In the genomic region with DNA sequence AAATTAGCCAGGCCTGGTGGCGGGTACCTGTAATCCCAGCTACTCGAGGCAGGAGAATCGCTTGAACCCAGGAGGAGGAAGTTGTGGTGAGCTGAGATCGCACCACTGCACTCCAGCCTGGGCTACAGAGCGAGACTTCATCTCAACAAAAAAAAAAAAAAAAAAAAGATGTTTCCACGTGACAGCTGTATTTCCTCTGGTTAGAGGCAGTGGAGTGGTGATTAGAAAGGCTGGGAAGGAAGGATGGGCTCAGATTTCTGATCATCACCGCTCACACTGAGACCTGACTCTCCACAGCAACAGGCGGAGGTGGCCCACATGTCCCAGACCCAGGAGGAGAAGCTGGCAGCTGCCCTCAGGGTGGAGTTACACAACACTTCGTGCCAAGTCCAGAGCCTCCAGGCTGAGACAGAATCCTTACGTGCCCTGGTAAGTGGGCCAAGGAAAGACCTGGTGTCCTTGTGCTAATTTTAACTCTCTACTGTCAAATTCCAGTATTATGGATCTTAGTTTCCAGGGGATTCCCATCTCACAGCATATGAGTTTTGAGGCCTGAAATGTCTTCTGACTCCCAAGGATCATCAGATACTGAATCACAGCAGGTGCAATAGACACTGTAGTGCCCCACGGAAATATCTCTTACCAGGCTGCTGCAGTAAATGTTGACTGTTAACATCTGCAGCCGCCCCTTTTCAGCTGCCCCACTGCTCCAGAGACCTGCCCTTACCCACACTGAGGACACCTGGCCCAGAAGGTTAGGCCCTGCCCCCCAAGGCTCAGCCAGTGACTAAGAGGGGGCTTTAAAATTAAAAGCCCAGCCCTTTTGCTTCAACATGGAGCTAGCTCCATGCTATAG, we compare ENCODE assay signal across 10 cellular contexts.
DNase-seq lines count a peak whose midpoint lies in the region; ATAC-seq and TF ChIP-seq lines count a peak whose summit lies in the region.
"Had no signal": no experiment of that assay in that cellular context is flagged by ENCODE, and none has a peak within 500 bp of the region (broad histone marks: within the 10 kb centered on the region; RNA-seq: fewer than 3 reads in every experiment).

No MANE protein-coding gene starts in this region.

- H3K27ac ChIP-seq in right atrium auricular region: no peak overlapping the region
- H3K27ac ChIP-seq: cardiac muscle cell had no signal

- H3K9me3 ChIP-seq in right atrium auricular region: no peaks in the 10 kb centered on the region

- no peaks in the 10 kb centered on the region for H3K36me3 Mint-ChIP-seq in T-helper 2 cell treated with Interferon-gamma antibody and Interleukin-4, amounts not matched to agents 5 μg/mL and 100 μg/mL, for 36 hours (ENCODE audit: low read depth)
- no peaks in the 10 kb centered on the region for H3K36me3 Mint-ChIP-seq in chondrocyte (ENCODE audit: low read depth)

- ATAC-seq in Right ventricle myocardium superior (ENCODE audit: poor library complexity): peak; percentile 28
- peak; percentile 34 for ATAC-seq in HG03175 (IDR thresholded peaks at IDR 0.05; ENCODE audit: unreplicated experiment)
- ATAC-seq in stimulated activated naive CD8-positive, alpha-beta T cell treated with anti-CD3 and anti-CD28 coated beads, Interleukin-15, amount 100 ng/mL, for 72 hours: peak; percentile 7

- TF ChIP-seq CTCF in right atrium auricular region (IDR thresholded peaks at IDR 0.05) (no peak), chondrocyte (IDR thresholded peaks at IDR 0.05) (no peak)

- peaks cover 36% of the 10 kb centered on the region for H3K4me1 Mint-ChIP-seq in T-helper 2 cell treated with Interferon-gamma antibody and Interleukin-4, amounts not matched to agents 5 μg/mL and 100 μg/mL, for 36 hours (ENCODE audit: low read depth)
- peaks cover 44% of the 10 kb centered on the region for H3K4me1 Mint-ChIP-seq in stimulated activated naive CD8-positive, alpha-beta T cell treated with anti-CD3 and anti-CD28 coated beads, Interleukin-15, amount 100 ng/mL, for 72 hours
- H3K4me1 Mint-ChIP-seq in chondrocyte (ENCODE audit: low read depth): peaks cover 7% of the 10 kb centered on the region

- H3K9me3 Mint-ChIP-seq in T-helper 2 cell treated with Interferon-gamma antibody and Interleukin-4, amounts not matched to agents 5 μg/mL and 100 μg/mL, for 36 hours: no peaks in the 10 kb centered on the region
- H3K9me3 Mint-ChIP-seq in stimulated activated naive CD8-positive, alpha-beta T cell treated with anti-CD3 and anti-CD28 coated beads, Interleukin-15, amount 100 ng/mL, for 72 hours: no peaks in the 10 kb centered on the region
- no peaks in the 10 kb centered on the region for H3K9me3 Mint-ChIP-seq in chondrocyte (ENCODE audit: low read depth)

- peak overlapping the region; percentile 10 for H3K4me3 Mint-ChIP-seq in T-helper 2 cell treated with Interferon-gamma antibody and Interleukin-4, amounts not matched to agents 5 μg/mL and 100 μg/mL, for 36 hours
- H3K4me3 Mint-ChIP-seq in stimulated activated naive CD8-positive, alpha-beta T cell treated with anti-CD3 and anti-CD28 coated beads, Interleukin-15, amount 100 ng/mL, for 72 hours: no peak overlapping the region
- H3K4me3 Mint-ChIP-seq in chondrocyte (ENCODE audit: unreplicated experiment): no peak overlapping the region

- H3K27ac Mint-ChIP-seq in T-helper 2 cell treated with Interferon-gamma antibody and Interleukin-4, amounts not matched to agents 5 μg/mL and 100 μg/mL, for 36 hours: no peak overlapping the region
- no peak overlapping the region for H3K27ac Mint-ChIP-seq in stimulated activated naive CD8-positive, alpha-beta T cell treated with anti-CD3 and anti-CD28 coated beads, Interleukin-15, amount 100 ng/mL, for 72 hours
- no peak overlapping the region for H3K27ac Mint-ChIP-seq in chondrocyte (ENCODE audit: unreplicated experiment)

- intact Hi-C loops in Right ventricle myocardium superior (cut with DNase I): loop anchor here (10.0 kb wide), 1 partner anchor 108 kb away; a partner anchor contains a TSS

- peak; percentile 59 for DNase-seq in Right ventricle myocardium superior
- DNase-seq in right atrium auricular region (ENCODE audit: low spot score): no peak
- DNase-seq in T-helper 2 cell treated with Interferon-gamma antibody and Interleukin-4, amounts not matched to agents 5 μg/mL and 100 μg/mL, for 36 hours (ENCODE audit: low spot score): no peak
- DNase-seq in stimulated activated naive CD8-positive, alpha-beta T cell treated with anti-CD3 and anti-CD28 coated beads, Interleukin-15, amount 100 ng/mL, for 72 hours: no peak
- DNase-seq in OCI-M2 (lab: John Stamatoyannopoulos, UW; ENCODE audit: unreplicated experiment): no peak
- DNase-seq in NCI-H446 (lab: John Stamatoyannopoulos, UW): no peak
- DNase-seq in chondrocyte (ENCODE audit: low spot score): no peak
- DNase-seq: kidney glomerular epithelial cell had no signal

- H3K4me3 ChIP-seq in right atrium auricular region: no peak overlapping the region
- H3K4me3 ChIP-seq: cardiac muscle cell had no signal

- peaks cover 0 to 26% of the 10 kb centered on the region in 2 donors for H3K4me1 ChIP-seq in right atrium auricular region

- H3K36me3 ChIP-seq in right atrium auricular region: no peaks in the 10 kb centered on the region
- H3K36me3 ChIP-seq: cardiac muscle cell had no signal

- H3K27me3 ChIP-seq in right atrium auricular region: no peaks in the 10 kb centered on the region

- no peaks in the 10 kb centered on the region for H3K27me3 Mint-ChIP-seq in T-helper 2 cell treated with Interferon-gamma antibody and Interleukin-4, amounts not matched to agents 5 μg/mL and 100 μg/mL, for 36 hours (ENCODE audit: low read depth)
- H3K27me3 Mint-ChIP-seq in stimulated activated naive CD8-positive, alpha-beta T cell treated with anti-CD3 and anti-CD28 coated beads, Interleukin-15, amount 100 ng/mL, for 72 hours: no peaks in the 10 kb centered on the region
- H3K27me3 Mint-ChIP-seq in chondrocyte (ENCODE audit: low read depth): no peaks in the 10 kb centered on the region
